Comparison of ENCODE assay signal across 20 cellular contexts in the genomic region with DNA sequence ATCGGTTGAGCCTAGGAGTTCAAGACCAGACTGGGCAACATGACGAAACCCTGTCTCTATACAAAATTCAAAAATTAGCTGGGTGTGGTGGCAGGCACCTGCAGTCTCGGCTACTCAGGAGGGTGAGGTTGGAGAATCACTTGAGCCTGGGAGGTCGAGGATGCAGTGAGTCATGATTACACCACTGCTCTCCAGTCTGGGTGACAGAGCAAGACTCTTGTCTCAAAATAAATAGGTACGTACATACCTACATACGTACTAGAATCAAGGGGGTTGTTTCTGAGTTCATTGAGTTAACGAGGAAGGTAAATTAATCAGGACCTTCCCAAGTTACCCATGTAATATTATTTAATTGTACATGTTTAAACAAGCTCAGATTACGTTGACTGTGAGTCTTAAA.
A peak's percentile ranks its signal among the peaks of the same experiment; 100 is the strongest.
DNase-seq lines count a peak whose midpoint lies in the region; ATAC-seq, FAIRE-seq and TF ChIP-seq lines count a peak whose summit lies in the region.
"Had no signal": no experiment of that assay in that cellular context is flagged by ENCODE, and none has a peak within 500 bp of the region (broad histone marks: within the 10 kb centered on the region; RNA-seq: fewer than 3 reads in every experiment).

No MANE protein-coding gene starts in this region.

- no peak overlapping the region for H3K4me3 Mint-ChIP-seq in natural killer cell
- H3K4me3 Mint-ChIP-seq: CD4-positive, alpha-beta T cell had no signal

- no peaks in the 10 kb centered on the region for H3K36me3 ChIP-seq in bronchial epithelial cell (ENCODE audit: control insufficient read depth, insufficient read depth, low read length)
- H3K36me3 ChIP-seq in lung (ENCODE audit: control insufficient read depth in 2 of 2, insufficient read depth in 2 of 2, low read length in 2 of 2) = no peaks in the 10 kb centered on the region
- H3K36me3 ChIP-seq: BE2C, SJCRH30 had no signal

- H3K9me3 ChIP-seq in lung (ENCODE audit: control insufficient read depth in 2 of 2, insufficient read depth in 1 of 2, low read length in 1 of 2) = no peaks in the 10 kb centered on the region
- H3K9me3 ChIP-seq: BE2C, SJCRH30 had no signal

- no peaks in the 10 kb centered on the region for H3K36me3 Mint-ChIP-seq in natural killer cell

- H3K4me1 Mint-ChIP-seq in natural killer cell = no peaks in the 10 kb centered on the region

- no peak for TF ChIP-seq CTCF in bronchial epithelial cell (IDR thresholded peaks at IDR 0.05; ENCODE audit: insufficient read depth, low read length, severe bottlenecking)
- no peak for TF ChIP-seq CTCF in lung (IDR thresholded peaks at IDR 0.05; ENCODE audit: control extremely low read depth, extremely low read depth)
- no peak for TF ChIP-seq CTCF in natural killer cell (IDR thresholded peaks at IDR 0.05)

- no peak overlapping the region for H3K27ac Mint-ChIP-seq in natural killer cell
- H3K27ac Mint-ChIP-seq: CD4-positive, alpha-beta T cell had no signal

- intact Hi-C loops in natural killer cell (cut with micrococcal nuclease) = no loop called here

- H3K4me3 ChIP-seq in bronchial epithelial cell (ENCODE audit: low read depth, low read length) = no peak overlapping the region
- no peak overlapping the region for H3K4me3 ChIP-seq in lung
- H3K4me3 ChIP-seq: SJCRH30 had no signal

- WGBS in lung, 2 donors = 70 to 85% methylated on average over 8 of the region's 8 CpGs

- FAIRE-seq in bronchial epithelial cell (lab: Jason Lieb, UNC) = no peak
- FAIRE-seq: H54 had no signal

- H3K9me3 Mint-ChIP-seq in natural killer cell = peaks cover 12 to 15% of the 10 kb centered on the region in 2 donors

- no peaks in the 10 kb centered on the region for H3K4me1 ChIP-seq in lung (ENCODE audit: control insufficient read depth in 2 of 2, insufficient read depth in 2 of 2, low read length in 2 of 2)
- H3K4me1 ChIP-seq: BE2C, SJCRH30 had no signal

- H3K27me3 ChIP-seq in bronchial epithelial cell (ENCODE audit: control insufficient read depth, insufficient read depth, low read length) = no peaks in the 10 kb centered on the region
- no peaks in the 10 kb centered on the region for H3K27me3 ChIP-seq in lung (ENCODE audit: control insufficient read depth, insufficient read depth)
- H3K27me3 ChIP-seq: BE2C, SJCRH30 had no signal

- peak; percentile 42 for DNase-seq in DMS153 (lab: John Stamatoyannopoulos, UW)
- DNase-seq in DMS153 treated with DMSO at 0.1 percent for 48 hours (lab: John Stamatoyannopoulos, UW; ENCODE audit: unreplicated experiment) = no peak
- DNase-seq in HT1080 (ENCODE audit: low read depth) = peak; percentile 65
- DNase-seq in bronchial epithelial cell (ENCODE audit: low read depth) = peak; percentile 97
- peak; percentile 35 for DNase-seq in lung (ENCODE audit: low spot score)
- no peak for DNase-seq in natural killer cell
- DNase-seq: BE2C; CD4-positive, alpha-beta T cell; IMR-90; Kasumi-1; NCI-H1105 treated with DMSO at 0.1 percent for 48 hours; NCI-H187 treated with DMSO at 0.1 percent for 48 hours; NCI-H524 treated with DMSO at 0.1 percent for 48 hours; NK-92 treated with Interleukin-12 subunit alpha and Interleukin-12 subunit beta, amount 100 ng/mL, for 24 hours; SJCRH30 had no signal

- H3K27me3 Mint-ChIP-seq in natural killer cell (ENCODE audit: low read depth in 2 of 2) = no peaks in the 10 kb centered on the region
- H3K27me3 Mint-ChIP-seq: CD4-positive, alpha-beta T cell had no signal

- ATAC-seq in lung (ENCODE audit: insufficient read depth, low FRiP score) = no peak
- no peak for ATAC-seq in HG03159 (IDR thresholded peaks at IDR 0.05; ENCODE audit: unreplicated experiment)
- no peak for ATAC-seq in natural killer cell
- ATAC-seq in HG02610 (IDR thresholded peaks at IDR 0.05; ENCODE audit: unreplicated experiment) = no peak

- H3K27ac ChIP-seq in lung (ENCODE audit: low read depth in 1 of 2, low read length in 1 of 2) = no peak overlapping the region
- H3K27ac ChIP-seq: 22Rv1, RWPE1, SJCRH30 had no signal

Comparison
In these comparisons a context has a peak if more than half of its experiments do, and no peak if none do; other contexts are left out.
1. DNase-seq: peak in DMS153 (single experiment), HT1080 (single experiment), bronchial epithelial cell (single experiment) and lung (single experiment); none in DMS153 treated with DMSO at 0.1 percent for 48 hours (single experiment) and natural killer cell (single experiment).